In the genomic region with DNA sequence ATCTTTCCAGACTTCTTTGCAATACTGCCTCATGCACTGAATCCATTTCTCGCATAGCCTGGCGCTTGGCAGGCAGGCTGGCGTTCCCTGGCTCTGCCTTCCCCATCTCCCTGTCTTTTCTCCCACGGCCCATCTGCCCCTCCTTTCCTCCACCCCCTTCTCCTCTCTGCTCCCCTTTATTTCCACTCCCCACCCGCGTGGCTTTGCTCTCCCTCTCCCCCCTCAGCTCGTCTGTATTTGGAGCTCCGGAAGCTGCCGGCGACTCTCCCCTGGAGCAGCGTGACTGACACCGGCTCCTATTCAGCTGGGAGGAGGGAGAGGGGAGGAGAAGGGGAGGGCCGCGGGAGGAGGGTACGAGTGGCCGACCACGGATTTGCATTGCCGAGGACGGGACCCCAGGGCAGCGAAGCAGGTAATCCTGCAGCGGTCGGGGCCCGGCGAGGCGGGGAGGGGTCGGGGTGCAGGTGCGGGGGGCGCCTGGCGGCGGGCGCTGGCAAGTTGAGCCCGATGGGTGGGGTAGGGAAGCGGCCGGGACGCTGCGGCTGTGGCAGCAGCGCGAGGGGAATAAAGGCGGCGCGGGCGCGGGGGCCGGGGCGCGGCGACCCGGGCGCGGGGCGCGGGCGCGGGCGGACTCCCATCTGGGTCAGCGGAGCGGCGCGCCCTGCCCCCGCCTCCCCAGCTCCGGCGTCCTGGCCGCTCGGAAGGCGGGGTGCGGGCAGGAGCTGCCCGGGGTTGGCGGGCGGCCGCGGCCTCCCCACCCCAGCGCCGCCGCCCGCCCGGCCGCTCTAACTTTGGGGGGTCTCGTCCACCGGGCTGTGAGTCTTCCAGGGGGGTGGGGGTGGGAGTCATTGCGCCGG, we compare ENCODE assay signal across 2 cellular contexts.
TF ChIP-seq lines count a peak whose summit lies in the region.

A gene with protein sequence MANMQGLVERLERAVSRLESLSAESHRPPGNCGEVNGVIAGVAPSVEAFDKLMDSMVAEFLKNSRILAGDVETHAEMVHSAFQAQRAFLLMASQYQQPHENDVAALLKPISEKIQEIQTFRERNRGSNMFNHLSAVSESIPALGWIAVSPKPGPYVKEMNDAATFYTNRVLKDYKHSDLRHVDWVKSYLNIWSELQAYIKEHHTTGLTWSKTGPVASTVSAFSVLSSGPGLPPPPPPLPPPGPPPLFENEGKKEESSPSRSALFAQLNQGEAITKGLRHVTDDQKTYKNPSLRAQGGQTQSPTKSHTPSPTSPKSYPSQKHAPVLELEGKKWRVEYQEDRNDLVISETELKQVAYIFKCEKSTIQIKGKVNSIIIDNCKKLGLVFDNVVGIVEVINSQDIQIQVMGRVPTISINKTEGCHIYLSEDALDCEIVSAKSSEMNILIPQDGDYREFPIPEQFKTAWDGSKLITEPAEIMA (plus strand): TSS at position 261 of the 857 bp plus-strand sequence. CDS start 27,961 bp downstream, outside the sequence.

TF ChIP-seq in SK-N-SH, 30 proteins besides CTCF, POLR2A, EP300 and RAD21:
- TF ChIP-seq MXI1 (IDR thresholded peaks at IDR 0.05; ENCODE audit: low read depth, low read length): peak; percentile 42; the same call in 1 of the 2 replicates
- TF ChIP-seq ELF1 (IDR thresholded peaks at IDR 0.05): no peak
- TF ChIP-seq GATA2 (CRISPR knock-in tag; IDR thresholded peaks at IDR 0.05): no peak
- TF ChIP-seq, protein P1, sequence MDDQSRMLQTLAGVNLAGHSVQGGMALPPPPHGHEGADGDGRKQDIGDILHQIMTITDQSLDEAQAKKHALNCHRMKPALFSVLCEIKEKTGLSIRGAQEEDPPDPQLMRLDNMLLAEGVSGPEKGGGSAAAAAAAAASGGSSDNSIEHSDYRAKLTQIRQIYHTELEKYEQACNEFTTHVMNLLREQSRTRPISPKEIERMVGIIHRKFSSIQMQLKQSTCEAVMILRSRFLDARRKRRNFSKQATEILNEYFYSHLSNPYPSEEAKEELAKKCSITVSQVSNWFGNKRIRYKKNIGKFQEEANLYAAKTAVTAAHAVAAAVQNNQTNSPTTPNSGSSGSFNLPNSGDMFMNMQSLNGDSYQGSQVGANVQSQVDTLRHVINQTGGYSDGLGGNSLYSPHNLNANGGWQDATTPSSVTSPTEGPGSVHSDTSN (IDR thresholded peaks at IDR 0.05): peak; percentile 72

TF ChIP-seq in endothelial cell of umbilical vein, 7 proteins besides CTCF, POLR2A, EP300 and RAD21:
- no peak for TF ChIP-seq GATA2 (IDR thresholded peaks at IDR 0.05; ENCODE audit: insufficient read depth, insufficient read length, low read depth, low read length)
- TF ChIP-seq POLR2AphosphoS5 (IDR thresholded peaks at IDR 0.05; ENCODE audit: insufficient read depth, low read depth, low read length): no peak
- TF ChIP-seq MAX (IDR thresholded peaks at IDR 0.05; ENCODE audit: insufficient read depth, insufficient read length): no peak
- no peak for TF ChIP-seq JUN (IDR thresholded peaks at IDR 0.05; ENCODE audit: borderline replicate concordance, insufficient read depth, insufficient read length, low read depth)
- no peak for TF ChIP-seq EZH2 (IDR thresholded peaks at IDR 0.05; ENCODE audit: borderline replicate concordance, low read depth, low read length, severe bottlenecking)
- TF ChIP-seq MYC (IDR thresholded peaks at IDR 0.05; ENCODE audit: low read depth, low read length): no peak
- no peak for TF ChIP-seq FOS (IDR thresholded peaks at IDR 0.05; ENCODE audit: borderline replicate concordance, insufficient read depth, low read length)
